14 cellular contexts compared by ENCODE assay signal in genomic region chr5:126884269-126884819, GRCh38.
A peak's percentile ranks its signal among the peaks of the same experiment; 100 is the strongest.
DNase-seq lines count a peak whose midpoint lies in the region; ATAC-seq, FAIRE-seq and TF ChIP-seq lines count a peak whose summit lies in the region.
"Had no signal": no experiment of that assay in that cellular context is flagged by ENCODE, and none has a peak within 500 bp of the region (broad histone marks: within the 10 kb centered on the region; RNA-seq: fewer than 3 reads in every experiment).

No MANE protein-coding gene starts in this region.

- H3K4me3 ChIP-seq in kidney (ENCODE audit: low read length in 2 of 2) = no peak overlapping the region

- no peaks in the 10 kb centered on the region for H3K4me1 ChIP-seq in kidney (ENCODE audit: control insufficient read depth in 1 of 2, insufficient read depth in 1 of 2, low read depth in 1 of 2, low read length in 2 of 2)

- no peak overlapping the region for H3K27ac ChIP-seq in kidney (ENCODE audit: low read depth in 2 of 2, low read length in 2 of 2)

- no peak overlapping the region for H3K9ac ChIP-seq in kidney (ENCODE audit: low read length in 2 of 2)

- no peak for FAIRE-seq in kidney (lab: Jason Lieb, UNC)

- TF ChIP-seq POLR2A in GM18505 (IDR thresholded peaks at IDR 0.05; ENCODE audit: borderline replicate concordance, extremely low read depth, insufficient read depth, insufficient read length) = no peak

- intact Hi-C loops in kidney (cut with DNase I) = no loop called here

- TF ChIP-seq CTCF in kidney (IDR thresholded peaks at IDR 0.05; ENCODE audit: borderline replicate concordance, extremely low read depth, insufficient read depth) = no peak

- ATAC-seq in GM18505 (IDR thresholded peaks at IDR 0.05; ENCODE audit: unreplicated experiment) (no peak), HG03520 (IDR thresholded peaks at IDR 0.05; ENCODE audit: unreplicated experiment) (no peak), GM21390 (IDR thresholded peaks at IDR 0.05; ENCODE audit: unreplicated experiment) (no peak)
- ATAC-seq: effector memory CD8-positive, alpha-beta T cell had no signal

- H3K36me3 ChIP-seq in kidney (ENCODE audit: control insufficient read depth in 1 of 2, insufficient read depth in 2 of 2, low read length in 2 of 2) = no peaks in the 10 kb centered on the region

- DNase-seq in CMK (ENCODE audit: low read depth) (peak; percentile 35), OCI-M1 (lab: John Stamatoyannopoulos, UW) (peak; percentile 83), dermis microvascular lymphatic vessel endothelial cell (ENCODE audit: low read depth in 2 of 2) (peak; percentile 47 to 92), myocyte (ENCODE audit: low read depth) (peak; percentile 71), kidney (no peak)
- DNase-seq: activated T-cell treated with anti-CD3 and anti-CD28 coated beads, Interleukin-2, amount 50 U/mL, for 1 hour; effector memory CD8-positive, alpha-beta T cell; GF-D8; mesendoderm; stimulated activated CD4-positive, alpha-beta T cell treated with anti-CD3 and anti-CD28 coated beads, Interleukin-2, amount 100 ng/mL, for 48 hours; T-helper 1 cell had no signal

- no peaks in the 10 kb centered on the region for H3K9me3 ChIP-seq in kidney (ENCODE audit: control insufficient read depth in 1 of 2, low read length in 2 of 2)
